Comparison of ENCODE assay signal across 8 cellular contexts in genomic region chr5:80672140-80672736, GRCh38. TPM values are rescaled to one million over a fixed set of nuclear protein-coding genes. Genes with fewer than 3 reads are reported as not detected.
DNase-seq lines count a peak whose midpoint lies in the region; ATAC-seq and TF ChIP-seq lines count a peak whose summit lies in the region.

No MANE protein-coding gene starts in this region.

- H3K4me2 ChIP-seq in hepatocyte (no peak overlapping the region), smooth muscle cell (no peak overlapping the region)

- H3K27ac ChIP-seq in hepatocyte, result no peak overlapping the region
- no peak overlapping the region for H3K27ac ChIP-seq in smooth muscle cell (ENCODE audit: low read depth)

- ATAC-seq in GM18909 (IDR thresholded peaks at IDR 0.05; ENCODE audit: poor library complexity, unreplicated experiment) (peak; percentile 59), GM21447 (IDR thresholded peaks at IDR 0.05; ENCODE audit: unreplicated experiment) (no peak)

- H3F3A ChIP-seq in smooth muscle cell (ENCODE audit: low read depth), result peaks cover 6% of the 10 kb centered on the region

- peaks cover 4% of the 10 kb centered on the region for H3K4me1 ChIP-seq in hepatocyte (ENCODE audit: insufficient read depth)
- H3K4me1 ChIP-seq in smooth muscle cell (ENCODE audit: low read depth), result no peaks in the 10 kb centered on the region

- WGBS in hepatocyte (ENCODE audit: low lambda C conversion rate, missing lambda C conversion rate), result 32% methylated on average over 7 of the region's 7 CpGs
- 27% methylated on average over 7 of the region's 7 CpGs for WGBS in smooth muscle cell (ENCODE audit: low lambda C conversion rate)

- H3K9ac ChIP-seq in smooth muscle cell (ENCODE audit: low read depth), result no peak overlapping the region

- no peaks in the 10 kb centered on the region for H3K27me3 ChIP-seq in hepatocyte
- no peaks in the 10 kb centered on the region for H3K27me3 ChIP-seq in smooth muscle cell (ENCODE audit: low read depth)

- H3K9me2 ChIP-seq in hepatocyte (replicated peaks; ENCODE audit: insufficient read depth), result no peaks in the 10 kb centered on the region

- H3K36me3 ChIP-seq in hepatocyte (replicated peaks; ENCODE audit: insufficient read depth, low read depth) (no peaks in the 10 kb centered on the region), smooth muscle cell (ENCODE audit: low read depth) (peaks cover 2% of the 10 kb centered on the region)

- in situ Hi-C loops in astrocyte of the cerebellum (cut with HindIII; ENCODE audit: low sequenced_read_pairs), result no loop called here

- no peaks in the 10 kb centered on the region for H4K20me1 ChIP-seq in hepatocyte (ENCODE audit: insufficient read depth, poor library complexity, severe bottlenecking)
- H4K20me1 ChIP-seq in smooth muscle cell (ENCODE audit: low read depth), result no peaks in the 10 kb centered on the region

- DNase-seq in AG09319 (ENCODE audit: extremely low read depth, low read depth) (peak; percentile 44), NCI-H1436 treated with DMSO at 0.1 percent for 48 hours (lab: John Stamatoyannopoulos, UW) (peak; percentile 6), T-helper 9 cell (peak; percentile 57), astrocyte of the cerebellum (ENCODE audit: low read depth) (peak; percentile 60), hepatocyte (ENCODE audit: low spot score) (peak; percentile 84), smooth muscle cell (lab: John Stamatoyannopoulos, UW; ENCODE audit: unreplicated experiment) (no peak)

- TF ChIP-seq CTCF in AG09319 (IDR thresholded peaks at IDR 0.05; ENCODE audit: low read depth, low read length) (peak; percentile 91), astrocyte of the cerebellum (IDR thresholded peaks at IDR 0.05; ENCODE audit: low read depth, low read length, missing control alignments) (peak; percentile 90), hepatocyte (IDR thresholded peaks at IDR 0.05; ENCODE audit: poor library complexity) (peak; percentile 89), smooth muscle cell (IDR thresholded peaks at IDR 0.05; ENCODE audit: borderline replicate concordance, insufficient read depth, poor library complexity, severe bottlenecking) (peak; percentile 86)

- no peaks in the 10 kb centered on the region for H3K9me3 ChIP-seq in hepatocyte (ENCODE audit: low read depth)
- H3K9me3 ChIP-seq in smooth muscle cell (replicated peaks; ENCODE audit: low read depth), result no peaks in the 10 kb centered on the region

- no peak overlapping the region for H2AFZ ChIP-seq in hepatocyte
- no peak overlapping the region for H2AFZ ChIP-seq in smooth muscle cell (ENCODE audit: low read depth)

- H3K79me2 ChIP-seq in hepatocyte (no peaks in the 10 kb centered on the region), smooth muscle cell (ENCODE audit: low read depth) (no peaks in the 10 kb centered on the region)

- H3K4me3 ChIP-seq in astrocyte of the cerebellum (ENCODE audit: low read depth, low read length), result no peak overlapping the region
- no peak overlapping the region for H3K4me3 ChIP-seq in hepatocyte
- no peak overlapping the region for H3K4me3 ChIP-seq in smooth muscle cell

RNA-seq across cellular contexts. Expression of gene DHFR, which starts 17.5 kb away (rescaled TPM):
- total RNA-seq in hepatocyte (20.8 and 26.5 TPM in 2 replicates), smooth muscle cell (16.5 and 19.9 TPM in 2 replicates)
- polyA plus RNA-seq in hepatocyte (6.5 and 7.9 TPM in 2 replicates), smooth muscle cell (3.5 and 7.4 TPM in 2 replicates)

RNA-seq across cellular contexts. Expression of gene MSH3, which starts 17.8 kb away (rescaled TPM):
- total RNA-seq in hepatocyte (13.2 and 13.4 TPM in 2 replicates), smooth muscle cell (12.6 and 12.8 TPM in 2 replicates)
- polyA plus RNA-seq in hepatocyte (8.1 TPM in 2 replicates), smooth muscle cell (4.7 and 5.1 TPM in 2 replicates)
